ENCODE assay signal across 15 cellular contexts in genomic region chr15:57085267-57085666, GRCh38.
"Had no signal": no experiment of that assay in that cellular context is flagged by ENCODE, and none has a peak within 500 bp of the region (broad histone marks: within the 10 kb centered on the region; RNA-seq: fewer than 3 reads in every experiment).

No MANE protein-coding gene starts in this region.

- FAIRE-seq: endometrium had no signal

- DNase-seq: activated CD8-positive, alpha-beta memory T cell treated with anti-CD3 and anti-CD28 coated beads, Interleukin-2, amount 50 U/mL, for 4 hours; activated CD8-positive, alpha-beta T cell treated with anti-CD3 and anti-CD28 coated beads for 36 hours; activated naive CD8-positive, alpha-beta T cell treated with anti-CD3 and anti-CD28 coated beads, Interleukin-2, amount 10 ng/mL, durations not matched to agents 7 days and 5 days; anterior cingulate cortex; foreskin melanocyte; head of caudate nucleus; occipital lobe; sigmoid colon; stimulated activated CD4-positive, alpha-beta T cell treated with anti-CD3 and anti-CD28 coated beads, Interleukin-12 subunit alpha, Interleukin-12 subunit beta, amount 100 ng/mL, for 4 hours; stimulated activated CD4-positive, alpha-beta T cell treated with anti-CD3 and anti-CD28 coated beads, Interleukin-2, amount 100 ng/mL, for 48 hours; T-helper 2 cell; upper lobe of left lung had no signal

- ATAC-seq: activated CD8-positive, alpha-beta T cell treated with anti-CD3 and anti-CD28 coated beads for 36 hours; natural killer cell treated with Interleukin-12 subunit alpha and Interleukin-12 subunit beta and Interleukin-15 and Interleukin-18, amount 100 ng/mL, for 72 hours had no signal

- H3K36me3 ChIP-seq: breast epithelium, sigmoid colon, upper lobe of left lung had no signal

- H3K27ac ChIP-seq: breast epithelium, sigmoid colon, upper lobe of left lung had no signal

- H3K4me1 ChIP-seq: breast epithelium had no signal

- H3K27me3 ChIP-seq: breast epithelium, sigmoid colon, upper lobe of left lung had no signal

- H3K9me3 ChIP-seq: breast epithelium, sigmoid colon, upper lobe of left lung had no signal

- H3K4me3 ChIP-seq: breast epithelium, sigmoid colon, upper lobe of left lung had no signal
